2 cellular contexts compared by ENCODE assay signal in the genomic region with DNA sequence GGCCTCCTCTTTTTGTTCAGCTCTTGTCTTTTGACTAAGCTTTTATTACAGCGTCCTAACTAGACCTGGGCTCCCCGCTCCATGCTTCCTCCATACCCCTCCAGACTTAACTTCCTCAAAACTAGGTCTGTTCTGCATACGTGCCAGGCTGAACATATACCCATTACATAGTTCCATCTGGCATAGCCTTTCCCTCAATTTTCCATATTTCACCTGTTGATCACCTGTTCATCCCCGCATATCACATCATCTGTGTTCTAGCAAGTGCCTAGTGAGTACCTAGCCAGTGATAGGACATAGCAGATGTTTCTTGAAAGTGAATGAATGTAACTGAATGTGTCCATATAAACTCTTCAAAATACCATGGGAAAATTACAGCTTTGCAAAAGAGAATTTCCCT.
TF ChIP-seq lines count a peak whose summit lies in the region.

No MANE protein-coding gene starts in this region.

TF ChIP-seq in GM12891, 5 proteins besides CTCF, POLR2A, EP300 and RAD21 (continued from another document):
- TF ChIP-seq PAX5 (IDR thresholded peaks at IDR 0.05; ENCODE audit: insufficient read depth, low read length, severe bottlenecking), result no peak
- no peak for TF ChIP-seq POU2F2 (IDR thresholded peaks at IDR 0.05; ENCODE audit: low read depth, low read length)
- no peak for TF ChIP-seq SPI1 (IDR thresholded peaks at IDR 0.05; ENCODE audit: low read depth, low read length)

TF ChIP-seq in GM12878, 131 proteins besides CTCF, POLR2A, EP300 and RAD21:
- TF ChIP-seq REST (IDR thresholded peaks at IDR 0.05; ENCODE audit: low read depth, low read length), result no peak
- no peak for TF ChIP-seq GABPA (IDR thresholded peaks at IDR 0.05; ENCODE audit: low read depth)
- TF ChIP-seq POLR2AphosphoS5 (IDR thresholded peaks at IDR 0.05; ENCODE audit: low read length), result 0 out of 2 replicates have a peak, but pooled peaks have one; percentile 19
